Comparison of ENCODE assay signal across 25 cellular contexts in the genomic region with DNA sequence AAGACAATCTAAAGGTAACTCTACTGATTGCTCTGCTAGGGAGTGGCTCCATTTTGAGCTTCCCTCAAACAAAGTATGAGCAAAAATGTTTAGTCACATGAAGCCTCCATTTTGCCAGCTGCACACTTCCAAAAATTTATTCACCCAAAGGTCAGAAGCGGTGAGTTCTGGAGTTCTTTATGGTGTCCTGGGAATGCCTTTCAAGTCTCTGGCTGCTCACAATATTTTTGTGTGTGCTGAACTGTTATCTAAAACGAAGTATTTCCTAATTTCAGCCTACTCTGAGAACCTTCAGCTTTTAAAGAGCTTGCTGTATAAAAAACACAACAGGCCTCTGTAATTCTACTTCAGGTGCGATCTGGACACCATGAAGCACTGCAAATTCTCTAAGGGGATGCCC. TPM values are rescaled to one million over a fixed set of nuclear protein-coding genes. Genes with fewer than 3 reads are reported as not detected.
"Had no signal": no experiment of that assay in that cellular context is flagged by ENCODE, and none has a peak within 500 bp of the region (broad histone marks: within the 10 kb centered on the region; RNA-seq: fewer than 3 reads in every experiment).

No MANE protein-coding gene starts in this region.

- H3K4me3 ChIP-seq: coronary artery, esophagus muscularis mucosa, gastroesophageal sphincter, heart left ventricle, left lung, pancreas, right lobe of liver, smooth muscle cell, thyroid gland, vagina had no signal

- H3K9me3 ChIP-seq: esophagus muscularis mucosa, gastroesophageal sphincter, heart left ventricle, left lung, neutrophil, pancreas, right lobe of liver, thyroid gland, vagina had no signal

- H3K27ac ChIP-seq: coronary artery, esophagus muscularis mucosa, foreskin keratinocyte, gastroesophageal sphincter, heart left ventricle, left lung, neutrophil, pancreas, right lobe of liver, thyroid gland, vagina had no signal

- H3K4me1 ChIP-seq: esophagus muscularis mucosa, gastroesophageal sphincter, heart left ventricle, left lung, right lobe of liver, thyroid gland, vagina had no signal

- H3K36me3 ChIP-seq: esophagus muscularis mucosa, gastroesophageal sphincter, heart left ventricle, left lung, neutrophil, pancreas, right lobe of liver, thyroid gland, vagina had no signal

- DNase-seq: dermis blood vessel endothelial cell; effector memory CD4-positive, alpha-beta T cell; heart left ventricle; hippocampal formation; left cardiac atrium; left lung; mesendoderm; midbrain; naive thymus-derived CD4-positive, alpha-beta T cell; pancreas; right lobe of liver; stimulated activated CD4-positive, alpha-beta T cell treated with anti-CD3 and anti-CD28 coated beads, Interleukin-12 subunit alpha, Interleukin-12 subunit beta, amount 100 ng/mL, for 4 hours; stimulated activated CD4-positive, alpha-beta T cell treated with anti-CD3 and anti-CD28 coated beads, Interleukin-1b, Interleukin-23, amount 100 ng/mL, for 48 hours; stimulated activated CD4-positive, alpha-beta T cell treated with anti-CD3 and anti-CD28 coated beads, Interleukin-4, amount 100 ng/mL, for 1 hour; stimulated activated CD8-positive, alpha-beta memory T cell treated with anti-CD3 and anti-CD28 coated beads, Interleukin-4, amount 100 ng/mL, for 48 hours; stimulated activated naive CD4-positive, alpha-beta T cell; stimulated activated naive CD8-positive, alpha-beta T cell treated with anti-CD3 and anti-CD28 coated beads, Interleukin-15, amount 100 ng/mL, for 72 hours; thyroid gland had no signal

- H3K4me2 ChIP-seq: smooth muscle cell had no signal

- ATAC-seq: foreskin keratinocyte; gastroesophageal sphincter; heart left ventricle; left cardiac atrium; left lung; naive thymus-derived CD4-positive, alpha-beta T cell; right lobe of liver; stimulated activated naive CD8-positive, alpha-beta T cell treated with anti-CD3 and anti-CD28 coated beads, Interleukin-15, amount 100 ng/mL, for 72 hours had no signal

- H3K27me3 ChIP-seq: esophagus muscularis mucosa, foreskin keratinocyte, gastroesophageal sphincter, heart left ventricle, left lung, pancreas, right lobe of liver, thyroid gland, vagina had no signal

RNA-seq across cellular contexts. Expression of gene NRCAM, which starts 15.6 kb away (rescaled TPM):
- polyA plus RNA-seq: smooth muscle cell had no signal
